Comparison of ENCODE assay signal across 7 cellular contexts in genomic region chr2:71454221-71455010, GRCh38. TPM values are rescaled to one million over a fixed set of nuclear protein-coding genes. Genes with fewer than 3 reads are reported as not detected.
DNase-seq lines count a peak whose midpoint lies in the region; ATAC-seq and TF ChIP-seq lines count a peak whose summit lies in the region.

No MANE protein-coding gene starts in this region.

- TF ChIP-seq CTCF in lung (IDR thresholded peaks at IDR 0.05; ENCODE audit: control extremely low read depth, extremely low read depth), result no peak

- no peaks in the 10 kb centered on the region for H3K36me3 ChIP-seq in duodenal mucosa (ENCODE audit: control insufficient read depth in 1 of 2, insufficient read depth in 2 of 2, low read length in 2 of 2)
- no peaks in the 10 kb centered on the region for H3K36me3 ChIP-seq in lung (ENCODE audit: control insufficient read depth in 2 of 2, insufficient read depth in 2 of 2, low read length in 2 of 2)
- no peaks in the 10 kb centered on the region for H3K36me3 ChIP-seq in subcutaneous abdominal adipose tissue (ENCODE audit: control insufficient read depth in 5 of 5, insufficient read depth in 5 of 5, low read length in 5 of 5)

- WGBS in lung, 2 donors, result 48 to 52% methylated on average over 17 of the region's 17 CpGs

- ATAC-seq in lung (ENCODE audit: insufficient read depth, low FRiP score), result no peak

- DNase-seq in NOMO-1 (lab: John Stamatoyannopoulos, UW; ENCODE audit: unreplicated experiment in 2 of 2), result peak; percentile 17 to 22
- peak; percentile 27 for DNase-seq in lung (ENCODE audit: low spot score)
- DNase-seq in stimulated activated naive CD4-positive, alpha-beta T cell treated with Interleukin-2 at 50 U/mL for 16 hours (lab: John Stamatoyannopoulos, UW), result no peak
- DNase-seq in KG1 (lab: John Stamatoyannopoulos, UW), result no peak
- no peak for DNase-seq in SHP77 treated with DMSO at 0.1 percent for 48 hours (lab: John Stamatoyannopoulos, UW)

- H3K27me3 ChIP-seq in duodenal mucosa (ENCODE audit: control insufficient read depth in 1 of 2, insufficient read depth in 2 of 2, low read length in 2 of 2) (peaks cover 22 to 25% of the 10 kb centered on the region in 2 donors), lung (ENCODE audit: control insufficient read depth, insufficient read depth) (no peaks in the 10 kb centered on the region), subcutaneous abdominal adipose tissue (ENCODE audit: control insufficient read depth in 5 of 5, insufficient read depth in 4 of 5, low read length in 5 of 5) (peaks cover 10 to 20% (median 15%) of the 10 kb centered on the region in 5 donors)

- H3K27ac ChIP-seq in duodenal mucosa (ENCODE audit: low read depth, low read length) (no peak overlapping the region), lung (ENCODE audit: low read depth in 1 of 2, low read length in 1 of 2) (peak overlapping the region in 1 of 2 donors; percentile 74), subcutaneous abdominal adipose tissue (ENCODE audit: low read depth, low read length) (no peak overlapping the region)

- no peaks in the 10 kb centered on the region for H3K9me3 ChIP-seq in duodenal mucosa (ENCODE audit: control insufficient read depth in 1 of 2, low read length in 2 of 2)
- H3K9me3 ChIP-seq in lung (ENCODE audit: control insufficient read depth in 2 of 2, insufficient read depth in 1 of 2, low read length in 1 of 2), result no peaks in the 10 kb centered on the region
- no peaks in the 10 kb centered on the region for H3K9me3 ChIP-seq in subcutaneous abdominal adipose tissue (ENCODE audit: control insufficient read depth in 5 of 5, low read length in 5 of 5)

- H3K4me1 ChIP-seq in duodenal mucosa (ENCODE audit: control insufficient read depth in 1 of 2, insufficient read depth in 2 of 2, low read length in 2 of 2) (peaks cover 9 to 16% of the 10 kb centered on the region in 2 donors), lung (ENCODE audit: control insufficient read depth in 2 of 2, insufficient read depth in 2 of 2, low read length in 2 of 2) (peaks cover 7 to 24% of the 10 kb centered on the region in 2 donors), subcutaneous abdominal adipose tissue (ENCODE audit: control insufficient read depth in 5 of 5, insufficient read depth in 5 of 5, low read length in 5 of 5) (peaks cover 1 to 53% (median 23%) of the 10 kb centered on the region in 5 donors)

- H3K4me3 ChIP-seq in duodenal mucosa (ENCODE audit: low read depth in 1 of 2, low read length in 2 of 2) (peak overlapping the region; percentile 56 to 59), lung (peak overlapping the region; percentile 41), subcutaneous abdominal adipose tissue (ENCODE audit: low read depth in 1 of 5, low read length in 5 of 5) (peak overlapping the region; percentile 56 to 68 (median 60))

- no peak overlapping the region for H3K9ac ChIP-seq in duodenal mucosa (ENCODE audit: low read depth in 1 of 2, low read length in 2 of 2)
- H3K9ac ChIP-seq in subcutaneous abdominal adipose tissue (ENCODE audit: low read length in 5 of 5), result no peak overlapping the region

RNA-seq across cellular contexts. Expression of gene DYSF, which starts 1.1 kb away (rescaled TPM):
- total RNA-seq in lung, result 10 to 100 TPM; 31.8 to 48.3 TPM
- 10 to 100 TPM; 12.9 to 56.2 TPM for polyA plus RNA-seq in lung

Comparison
In these comparisons a context has a peak if more than half of its experiments do, and no peak if none do; other contexts are left out.
1. DNase-seq: peak in NOMO-1 (2 of 2) and lung (single experiment); none in stimulated activated naive CD4-positive, alpha-beta T cell treated with Interleukin-2 at 50 U/mL for 16 hours (single experiment), KG1 (single experiment) and SHP77 treated with DMSO at 0.1 percent for 48 hours (single experiment).
2. Peak in every context shown above with its lines, with median percentiles within 50 percentile points of each other: H3K4me3 ChIP-seq.